9 cellular contexts compared by ENCODE assay signal in genomic region chr1:162391790-162392563, GRCh38. TPM values are rescaled to one million over a fixed set of nuclear protein-coding genes. Genes with fewer than 3 reads are reported as not detected.
DNase-seq lines count a peak whose midpoint lies in the region; ATAC-seq and TF ChIP-seq lines count a peak whose summit lies in the region.
"Had no signal": no experiment of that assay in that cellular context is flagged by ENCODE, and none has a peak within 500 bp of the region (broad histone marks: within the 10 kb centered on the region; RNA-seq: fewer than 3 reads in every experiment).

No MANE protein-coding gene starts in this region.

- H3K36me3 Mint-ChIP-seq in CD4-positive, CD25-positive, alpha-beta regulatory T cell: no peaks in the 10 kb centered on the region

- no peak overlapping the region for H3K27ac Mint-ChIP-seq in CD4-positive, CD25-positive, alpha-beta regulatory T cell

- no peak overlapping the region for H3K4me3 Mint-ChIP-seq in CD4-positive, CD25-positive, alpha-beta regulatory T cell

- ATAC-seq in CD4-positive, CD25-positive, alpha-beta regulatory T cell (ENCODE audit: low read depth in 2 of 2): no peak
- ATAC-seq in left lobe of liver (peak; percentile 49), HG02884 (IDR thresholded peaks at IDR 0.05; ENCODE audit: unreplicated experiment) (no peak), HG02973 (IDR thresholded peaks at IDR 0.05; ENCODE audit: unreplicated experiment) (no peak), GM19328 (IDR thresholded peaks at IDR 0.05; ENCODE audit: unreplicated experiment) (no peak)

- no peak for TF ChIP-seq POLR2A in breast epithelium (IDR thresholded peaks at IDR 0.05)

- H3K27me3 Mint-ChIP-seq in CD4-positive, CD25-positive, alpha-beta regulatory T cell: peaks cover 11% of the 10 kb centered on the region

- DNase-seq in CD4-positive, CD25-positive, alpha-beta regulatory T cell: peak in 2 of 3 donors; percentile 5 to 37
- DNase-seq in GM20000 (ENCODE audit: low spot score) (peak; percentile 53), NCI-H526 (lab: John Stamatoyannopoulos, UW) (peak; percentile 41 to 80), breast epithelium (ENCODE audit: low spot score in 2 of 2) (no peak), left lobe of liver (ENCODE audit: low spot score) (no peak)

- peaks cover 0 to 5% (median 0%) of the 10 kb centered on the region in 4 donors for H3K4me1 Mint-ChIP-seq in CD4-positive, CD25-positive, alpha-beta regulatory T cell

- peaks cover 3% of the 10 kb centered on the region for H3K27me3 ChIP-seq in CD4-positive, CD25-positive, alpha-beta regulatory T cell (ENCODE audit: control insufficient read depth, insufficient read depth, low read length)
- H3K27me3 ChIP-seq in breast epithelium: no peaks in the 10 kb centered on the region

- no peak overlapping the region for H3K27ac ChIP-seq in CD4-positive, CD25-positive, alpha-beta regulatory T cell (ENCODE audit: insufficient read depth, low read length, poor library complexity, severe bottlenecking)
- H3K27ac ChIP-seq in breast epithelium: no peak overlapping the region

- H3K4me3 ChIP-seq in CD4-positive, CD25-positive, alpha-beta regulatory T cell (ENCODE audit: low read depth, low read length): no peak overlapping the region
- H3K4me3 ChIP-seq in breast epithelium: no peak overlapping the region

- intact Hi-C loops in breast epithelium (cut with DNase I; ENCODE audit: low total_unique reads): no loop called here

- no peaks in the 10 kb centered on the region for H3K9me3 Mint-ChIP-seq in CD4-positive, CD25-positive, alpha-beta regulatory T cell

- no peaks in the 10 kb centered on the region for H3K36me3 ChIP-seq in CD4-positive, CD25-positive, alpha-beta regulatory T cell (ENCODE audit: control insufficient read depth, insufficient read depth, low read length)
- H3K36me3 ChIP-seq in breast epithelium: no peaks in the 10 kb centered on the region

- no peaks in the 10 kb centered on the region for H3K9me3 ChIP-seq in CD4-positive, CD25-positive, alpha-beta regulatory T cell (ENCODE audit: control insufficient read depth in 2 of 2, low read length in 2 of 2)
- H3K9me3 ChIP-seq in breast epithelium: no peaks in the 10 kb centered on the region

- no peaks in the 10 kb centered on the region for H3K4me1 ChIP-seq in CD4-positive, CD25-positive, alpha-beta regulatory T cell (ENCODE audit: control insufficient read depth, insufficient read depth, low read length, poor library complexity, severe bottlenecking)
- no peaks in the 10 kb centered on the region for H3K4me1 ChIP-seq in breast epithelium

- TF ChIP-seq CTCF in GM20000 (IDR thresholded peaks at IDR 0.05; ENCODE audit: extremely low read depth, missing control alignments): peak; percentile 75
- TF ChIP-seq CTCF in breast epithelium (IDR thresholded peaks at IDR 0.05): peak; percentile 88 to 96 (median 94)

RNA-seq across cellular contexts. Expression of gene C1orf226, which starts 10.4 kb away (rescaled TPM):
- total RNA-seq in CD4-positive, CD25-positive, alpha-beta regulatory T cell: 0.10 TPM
- under 1 TPM in 1 of 4 donors, not detected in 3; 0.14 TPM for polyA plus RNA-seq in CD4-positive, CD25-positive, alpha-beta regulatory T cell
- total RNA-seq in breast epithelium (10 to 100 TPM in 2 of 3 donors, 1 to 10 TPM in 1; 4.2 to 21.1 (median 13.8) TPM), left lobe of liver (50.4 TPM)
- total RNA-seq: mononuclear cell had no signal

RNA-seq across cellular contexts. Expression of gene SPATA46, which starts 15.3 kb away (rescaled TPM):
- not detected for total RNA-seq in CD4-positive, CD25-positive, alpha-beta regulatory T cell
- not detected for polyA plus RNA-seq in CD4-positive, CD25-positive, alpha-beta regulatory T cell
- not detected for total RNA-seq in breast epithelium
- not detected for total RNA-seq in left lobe of liver
- total RNA-seq: mononuclear cell had no signal

RNA-seq across cellular contexts. Expression of gene SH2D1B, which starts 20.0 kb away (rescaled TPM):
- total RNA-seq in CD4-positive, CD25-positive, alpha-beta regulatory T cell: not detected
- under 1 TPM in 3 of 4 donors, not detected in 1; 0.12 to 0.37 (median 0.19) TPM for polyA plus RNA-seq in CD4-positive, CD25-positive, alpha-beta regulatory T cell
- total RNA-seq in breast epithelium: under 1 TPM in 1 of 3 donors, not detected in 2; 0.33 TPM
- total RNA-seq in left lobe of liver: 0.10 TPM

Comparison
In these comparisons a context has a peak if more than half of its experiments do, and no peak if none do; other contexts are left out.
1. DNase-seq: peak in CD4-positive, CD25-positive, alpha-beta regulatory T cell (2 of 3), GM20000 (single experiment) and NCI-H526 (2 of 2); none in breast epithelium (0 of 2) and left lobe of liver (single experiment).